In genomic region chrX:55342533-55343501, GRCh38 we compare ENCODE assay signal across 8 cellular contexts.
A peak's percentile ranks its signal among the peaks of the same experiment; 100 is the strongest.
DNase-seq lines count a peak whose midpoint lies in the region; ATAC-seq, FAIRE-seq and TF ChIP-seq lines count a peak whose summit lies in the region.

No MANE protein-coding gene starts in this region.

- H3K9me3 Mint-ChIP-seq in CD4-positive, alpha-beta T cell: no peaks in the 10 kb centered on the region
- H3K9me3 Mint-ChIP-seq in type B pancreatic cell: peaks cover 4% of the 10 kb centered on the region

- H3K4me3 ChIP-seq in keratinocyte (ENCODE audit: control insufficient read depth in 2 of 3, extremely low read depth in 1 of 3, insufficient read depth in 2 of 3, low read depth in 1 of 3, low read length in 3 of 3): no peak overlapping the region

- no peak overlapping the region for H3K9ac ChIP-seq in keratinocyte (ENCODE audit: control insufficient read depth, extremely low read depth, insufficient read depth, low read length)

- intact Hi-C loops in CD4-positive, alpha-beta T cell (cut with DNase I, micrococcal nuclease): loop anchor here in 1 of 2 experiments (10.0 kb wide), 1 partner anchor 178 kb away; no protein-coding TSS in a partner anchor
- intact Hi-C loops in posterior vena cava (cut with DNase I): no loop called here

- no peak overlapping the region for H3K4me2 ChIP-seq in keratinocyte (ENCODE audit: control insufficient read depth, extremely low read depth, insufficient read depth, low read depth, low read length)

- POLR2A ChIA-PET in CD4-positive, alpha-beta T cell (lab: Charles Lee): interaction anchor here (1.0 to 1.3 kb wide), 2 partner anchors 109 to 146 kb away, joined by 3 read pairs; partner anchors contain the start of gene MAGEH1

- no peak overlapping the region for H3K27ac Mint-ChIP-seq in CD4-positive, alpha-beta T cell
- H3K27ac Mint-ChIP-seq in type B pancreatic cell: no peak overlapping the region

- H3K36me3 Mint-ChIP-seq in CD4-positive, alpha-beta T cell (ENCODE audit: low read depth): no peaks in the 10 kb centered on the region
- no peaks in the 10 kb centered on the region for H3K36me3 Mint-ChIP-seq in type B pancreatic cell

- H3K79me2 ChIP-seq in keratinocyte (ENCODE audit: control insufficient read depth, insufficient read depth, low read length): no peaks in the 10 kb centered on the region

- ATAC-seq in CD4-positive, alpha-beta T cell (ENCODE audit: poor library complexity): peak; percentile 93
- ATAC-seq in GM18505 (IDR thresholded peaks at IDR 0.05; ENCODE audit: unreplicated experiment): peak; percentile 81
- peak; percentile 62 for ATAC-seq in HG03039 (IDR thresholded peaks at IDR 0.05; ENCODE audit: unreplicated experiment)

- H3K4me1 Mint-ChIP-seq in CD4-positive, alpha-beta T cell (ENCODE audit: low read depth): peaks cover 16% of the 10 kb centered on the region
- no peaks in the 10 kb centered on the region for H3K4me1 Mint-ChIP-seq in type B pancreatic cell (ENCODE audit: unreplicated experiment)

- no peak for FAIRE-seq in keratinocyte (lab: Jason Lieb, UNC)

- H3K9me1 ChIP-seq in keratinocyte (ENCODE audit: control insufficient read depth, extremely low read depth, insufficient read depth, low read length): no peaks in the 10 kb centered on the region

- no peak for TF ChIP-seq POLR2A in GM18505 (IDR thresholded peaks at IDR 0.05; ENCODE audit: borderline replicate concordance, extremely low read depth, insufficient read depth, insufficient read length)

- dilution Hi-C loops in keratinocyte (cut with MboI; ENCODE audit: extremely low pct_ligation_motif_present, low sequenced_read_pairs): no loop called here

- peak overlapping the region; percentile 1 for H3K4me3 Mint-ChIP-seq in CD4-positive, alpha-beta T cell
- no peak overlapping the region for H3K4me3 Mint-ChIP-seq in type B pancreatic cell

- CTCF ChIA-PET in CD4-positive, alpha-beta T cell (lab: Charles Lee): no interaction called here

- DNase-seq in CD4-positive, alpha-beta T cell: peak in 8 of 10 experiments; percentile 6 to 39 (median 16)
- DNase-seq in OCI-M2 (lab: John Stamatoyannopoulos, UW; ENCODE audit: unreplicated experiment): peak; percentile 0
- peak; percentile 22 for DNase-seq in activated naive CD4-positive, alpha-beta T cell treated with anti-CD3 and anti-CD28 coated beads, Interleukin-2, amount 50 U/mL, for 16 hours
- DNase-seq in keratinocyte (ENCODE audit: low read depth, low spot score): peak; percentile 21
- no peak for DNase-seq in type B pancreatic cell (ENCODE audit: extremely low spot score, unreplicated experiment)
- DNase-seq in posterior vena cava (ENCODE audit: low spot score): no peak

- no peak overlapping the region for H3K27ac ChIP-seq in CD4-positive, alpha-beta T cell (ENCODE audit: low read depth, low read length)
- H3K27ac ChIP-seq in keratinocyte (ENCODE audit: control insufficient read depth, insufficient read depth, low read length): no peak overlapping the region

- H2AFZ ChIP-seq in keratinocyte (ENCODE audit: control insufficient read depth, low read length): no peak overlapping the region

- H3K27me3 Mint-ChIP-seq in CD4-positive, alpha-beta T cell: no peaks in the 10 kb centered on the region
- no peaks in the 10 kb centered on the region for H3K27me3 Mint-ChIP-seq in type B pancreatic cell

- no peaks in the 10 kb centered on the region for H4K20me1 ChIP-seq in keratinocyte (ENCODE audit: control insufficient read depth, extremely low read depth, insufficient read depth, low read length)

- no peaks in the 10 kb centered on the region for H3K27me3 ChIP-seq in CD4-positive, alpha-beta T cell (ENCODE audit: control insufficient read depth, insufficient read depth, low read length)
- no peaks in the 10 kb centered on the region for H3K27me3 ChIP-seq in keratinocyte (ENCODE audit: control insufficient read depth, extremely low read depth, insufficient read depth, low read length)

- TF ChIP-seq CTCF in CD4-positive, alpha-beta T cell (IDR thresholded peaks at IDR 0.05): peak; percentile 43
- TF ChIP-seq CTCF in keratinocyte (optimal IDR thresholded peaks at IDR 0.05 in 1 of 3, IDR thresholded peaks at IDR 0.05 in 1 of 3, conservative IDR thresholded peaks at IDR 0.05 in 1 of 3; ENCODE audit: extremely low read depth in 1 of 3, insufficient read depth in 2 of 3, low read length in 3 of 3) (peak; percentile 56 to 63 (median 61)), type B pancreatic cell (conservative IDR thresholded peaks at IDR 0.05) (peak; percentile 51)

- no peaks in the 10 kb centered on the region for H3K36me3 ChIP-seq in keratinocyte (ENCODE audit: control insufficient read depth in 2 of 2, extremely low read depth in 1 of 2, insufficient read depth in 2 of 2, low read length in 2 of 2)

- no peaks in the 10 kb centered on the region for H3K9me3 ChIP-seq in CD4-positive, alpha-beta T cell (ENCODE audit: control insufficient read depth, low read length)
- H3K9me3 ChIP-seq in keratinocyte (ENCODE audit: control insufficient read depth, low read depth, low read length): no peaks in the 10 kb centered on the region

- peaks cover 7% of the 10 kb centered on the region for H3K4me1 ChIP-seq in keratinocyte (ENCODE audit: control insufficient read depth, extremely low read depth, insufficient read depth, low read length)

Comparison
In these comparisons a context has a peak if more than half of its experiments do, and no peak if none do; other contexts are left out.
1. DNase-seq: peak in CD4-positive, alpha-beta T cell (8 of 10), OCI-M2 (single experiment), activated naive CD4-positive, alpha-beta T cell treated with anti-CD3 and anti-CD28 coated beads, Interleukin-2, amount 50 U/mL, for 16 hours (single experiment) and keratinocyte (single experiment); none in type B pancreatic cell (single experiment) and posterior vena cava (single experiment).
2. Peak in every context shown above with its lines, with median percentiles within 50 percentile points of each other: ATAC-seq and CTCF ChIP-seq.